In genomic region chr10:120460776-120461175, GRCh38 we compare ENCODE assay signal across 14 cellular contexts. TPM values are rescaled to one million over a fixed set of nuclear protein-coding genes. Genes with fewer than 3 reads are reported as not detected.
A peak's percentile ranks its signal among the peaks of the same experiment; 100 is the strongest.
DNase-seq lines count a peak whose midpoint lies in the region; ATAC-seq, FAIRE-seq and TF ChIP-seq lines count a peak whose summit lies in the region.
"Had no signal": no experiment of that assay in that cellular context is flagged by ENCODE, and none has a peak within 500 bp of the region (broad histone marks: within the 10 kb centered on the region; RNA-seq: fewer than 3 reads in every experiment).

No MANE protein-coding gene starts in this region.

- H3K27me3 ChIP-seq in esophagus squamous epithelium: peaks cover 12 to 66% (median 16%) of the 10 kb centered on the region in 4 donors

- H3K9me3 ChIP-seq in mesodermal cell (ENCODE audit: control insufficient read depth, low read length): no peaks in the 10 kb centered on the region
- no peaks in the 10 kb centered on the region for H3K9me3 ChIP-seq in esophagus squamous epithelium
- H3K9me3 ChIP-seq: adrenal gland, thoracic aorta had no signal

- peak overlapping the region; percentile 85 for H3K27ac ChIP-seq in mesodermal cell (ENCODE audit: low read depth, low read length, severe bottlenecking)
- no peak overlapping the region for H3K27ac ChIP-seq in esophagus squamous epithelium
- H3K27ac ChIP-seq: adrenal gland, thoracic aorta had no signal

- no peak for TF ChIP-seq CTCF in esophagus squamous epithelium (IDR thresholded peaks at IDR 0.05)

- DNase-seq in Caki2 (ENCODE audit: low read depth) (peak; percentile 79), RCC 7860 (ENCODE audit: low spot score) (peak; percentile 99), dedifferentiated amniotic fluid mesenchymal stem cell (ENCODE audit: extremely low spot score) (peak; percentile 45), esophagus squamous epithelium (lab: John Stamatoyannopoulos, UW) (no peak), posterior cingulate gyrus (no peak), NOMO-1 (lab: John Stamatoyannopoulos, UW; ENCODE audit: unreplicated experiment in 2 of 2) (no peak)
- DNase-seq: adrenal gland, COR-L47, NCI-H187 treated with DMSO at 0.1 percent for 48 hours had no signal

- no peak overlapping the region for H3K4me3 ChIP-seq in mesodermal cell (ENCODE audit: extremely low read depth, insufficient read depth, low read length, poor library complexity, severe bottlenecking)
- no peak overlapping the region for H3K4me3 ChIP-seq in esophagus squamous epithelium
- H3K4me3 ChIP-seq: adrenal gland, thoracic aorta had no signal

- ATAC-seq in GM18519 (IDR thresholded peaks at IDR 0.05; ENCODE audit: low FRiP score, unreplicated experiment): no peak

- no peaks in the 10 kb centered on the region for H3K36me3 ChIP-seq in mesodermal cell (ENCODE audit: control insufficient read depth, insufficient read depth, low read length)
- no peaks in the 10 kb centered on the region for H3K36me3 ChIP-seq in esophagus squamous epithelium
- H3K36me3 ChIP-seq: adrenal gland, thoracic aorta had no signal

- in situ Hi-C loops in Caki2 (cut with HindIII; ENCODE audit: low pct_unique_long_range_greater_than_20kb, low sequenced_read_pairs): no loop called here

- TF ChIP-seq POLR2A in esophagus squamous epithelium (IDR thresholded peaks at IDR 0.05): no peak

- intact Hi-C loops in esophagus squamous epithelium (cut with DNase I): no loop called here
- intact Hi-C loops in posterior cingulate gyrus (cut with DNase I): no loop called here

- peak; percentile 99 for FAIRE-seq in RCC 7860 (lab: Jason Lieb, UNC)
- FAIRE-seq: GM12891 had no signal

- H3K4me1 ChIP-seq in mesodermal cell (ENCODE audit: control insufficient read depth, insufficient read depth, low read length, poor library complexity, severe bottlenecking): peaks cover 42% of the 10 kb centered on the region
- H3K4me1 ChIP-seq in esophagus squamous epithelium: peaks cover 7 to 20% (median 8%) of the 10 kb centered on the region in 3 donors

RNA-seq across cellular contexts. Expression of gene PLPP4, which starts 3.7 kb away (rescaled TPM):
- total RNA-seq in Caki2 (2014; rRNA removed; shearing (Covaris generic); ENCODE audit: low replicate concordance): 6.8 and 6.9 TPM in 2 replicates
- polyA plus RNA-seq in mesodermal cell (2013, experiment 1 of 2): 7.2 TPM
- 5.5 TPM for polyA plus RNA-seq in mesodermal cell (2013, experiment 2 of 2)
- under 1 TPM in 2 of 4 donors, not detected in 2; 0.38 to 0.49 TPM for total RNA-seq in esophagus squamous epithelium
- total RNA-seq: adrenal gland, posterior vena cava, thoracic aorta had no signal

Comparison
In these comparisons a context has a peak if more than half of its experiments do, and no peak if none do; other contexts are left out.
1. DNase-seq: peak in Caki2 (single experiment), RCC 7860 (single experiment) and dedifferentiated amniotic fluid mesenchymal stem cell (single experiment); none in esophagus squamous epithelium (single experiment), posterior cingulate gyrus (0 of 10) and NOMO-1 (0 of 2).